8 cellular contexts compared by ENCODE assay signal in genomic region chr4:154618708-154619315, GRCh38. TPM values are rescaled to one million over a fixed set of nuclear protein-coding genes. Genes with fewer than 3 reads are reported as not detected.
A peak's percentile ranks its signal among the peaks of the same experiment; 100 is the strongest.
DNase-seq lines count a peak whose midpoint lies in the region; ATAC-seq and TF ChIP-seq lines count a peak whose summit lies in the region.

No MANE protein-coding gene starts in this region.

- POLR2A ChIA-PET in IMR-90 (lab: Charles Lee; ENCODE audit: unreplicated experiment): interaction anchor here (0.6 kb wide), 2 partner anchors 8 to 121 kb away, joined by 4 to 8 read pairs; no protein-coding TSS in a partner anchor

- no CpG with 5 or more reads among the region's 4 CpGs for WGBS in IMR-90 (ENCODE audit: extremely low coverage in 2 of 2, insufficient read length in 1 of 2), 2 experiments

- H3K23ac ChIP-seq in IMR-90 (ENCODE audit: low read depth, low read length): no peak overlapping the region

- peak; percentile 70 for ATAC-seq in GM21737 (IDR thresholded peaks at IDR 0.05; ENCODE audit: unreplicated experiment)
- peak; percentile 79 for ATAC-seq in IMR-90 (ENCODE audit: low read depth)
- peak; percentile 60 for ATAC-seq in T-helper 17 cell

- H3K4me3 Mint-ChIP-seq in T-helper 17 cell (no peak overlapping the region), brain (no peak overlapping the region)

- H3K27me3 ChIP-seq in IMR-90 (ENCODE audit: control insufficient read depth, insufficient read depth, low read length): no peaks in the 10 kb centered on the region

- H3K4ac ChIP-seq in IMR-90 (ENCODE audit: low read depth, low read length): no peak overlapping the region

- H3K18ac ChIP-seq in IMR-90 (ENCODE audit: low read depth, low read length): no peak overlapping the region

- no peaks in the 10 kb centered on the region for H3K36me3 Mint-ChIP-seq in T-helper 17 cell (ENCODE audit: low read depth)
- H3K36me3 Mint-ChIP-seq in brain: no peaks in the 10 kb centered on the region

- DNase-seq in NCI-H146 (lab: John Stamatoyannopoulos, UW) (peak; percentile 7), NCI-H146 treated with DMSO at 0.1 percent for 48 hours (lab: John Stamatoyannopoulos, UW; ENCODE audit: unreplicated experiment) (no peak), IMR-90 (peak; percentile 30), T-helper 17 cell (no peak), islet precursor cell (peak; percentile 75)
- peak; percentile 52 for DNase-seq in stimulated activated CD4-positive, alpha-beta T cell treated with anti-CD3 and anti-CD28 coated beads, Interleukin-4, amount 100 ng/mL, for 24 hours

- H2BK5ac ChIP-seq in IMR-90 (ENCODE audit: low read depth, low read length, poor library complexity, severe bottlenecking): no peak overlapping the region

- intact Hi-C loops in IMR-90 (cut with micrococcal nuclease): loop anchor here (1.0 kb wide), 2 partner anchors 60 to 67 kb away; no protein-coding TSS in a partner anchor

- H3K36me3 ChIP-seq in IMR-90 (ENCODE audit: control insufficient read depth, insufficient read depth, low read length): no peaks in the 10 kb centered on the region

- H4K8ac ChIP-seq in IMR-90 (ENCODE audit: low read depth in 2 of 2, low read length in 2 of 2): no peak overlapping the region

- no peak overlapping the region for H3K4me3 ChIP-seq in IMR-90 (ENCODE audit: insufficient read depth, low read depth, low read length)

- peaks cover 21% of the 10 kb centered on the region for H3K27me3 Mint-ChIP-seq in T-helper 17 cell
- H3K27me3 Mint-ChIP-seq in brain: peaks cover 9% of the 10 kb centered on the region

- CTCF ChIA-PET in IMR-90 (lab: Yijun Ruan, JAX): interaction anchor here (1.0 to 2.5 kb wide), 11 partner anchors 9 to 69 kb away, joined by 3 to 21 read pairs (median 5); partner anchors contain the start of genes FGB and PLRG1

- no peak overlapping the region for H2BK15ac ChIP-seq in IMR-90 (ENCODE audit: low read depth, low read length)

- no peak overlapping the region for H2AK5ac ChIP-seq in IMR-90 (ENCODE audit: low read depth, low read length)

- H3K14ac ChIP-seq in IMR-90 (replicated peaks; ENCODE audit: low read depth, low read length): no peak overlapping the region

- H4K20me1 ChIP-seq in IMR-90 (ENCODE audit: insufficient read depth, low read length): no peaks in the 10 kb centered on the region

- peak; percentile 56 for TF ChIP-seq RAD21 in IMR-90 (IDR thresholded peaks at IDR 0.05; ENCODE audit: low read length)

- H3K4me1 ChIP-seq in IMR-90 (ENCODE audit: control insufficient read depth, insufficient read depth, low read length): no peaks in the 10 kb centered on the region

- H3K27ac ChIP-seq in IMR-90 (ENCODE audit: insufficient read depth, low read length): no peak overlapping the region

- dilution Hi-C loops in IMR-90 (cut with HindIII; ENCODE audit: low sequenced_read_pairs, unreplicated experiment): no loop called here

- no peak overlapping the region for H4K5ac ChIP-seq in IMR-90 (ENCODE audit: low read depth, low read length)

- no peaks in the 10 kb centered on the region for H3K79me1 ChIP-seq in IMR-90 (ENCODE audit: low read depth in 1 of 2, low read length in 2 of 2)

- H4K91ac ChIP-seq in IMR-90 (ENCODE audit: insufficient read depth, low read depth, low read length): no peak overlapping the region

- H2AFZ ChIP-seq in IMR-90 (replicated peaks; ENCODE audit: low read length, poor library complexity): no peak overlapping the region

- H2AK9ac ChIP-seq in IMR-90 (replicated peaks; ENCODE audit: low read depth, low read length, poor library complexity): no peak overlapping the region

- in situ Hi-C loops in IMR-90 (cut with MboI; ENCODE audit: low sequenced_read_pairs): loop anchor here (5.0 kb wide), 1 partner anchor 67 kb away; the partner anchor contains the start of gene PLRG1

- H3K56ac ChIP-seq in IMR-90 (ENCODE audit: extremely low read depth, insufficient read depth, low read length): no peak overlapping the region

- peaks cover 8% of the 10 kb centered on the region for H3K4me1 Mint-ChIP-seq in T-helper 17 cell
- H3K4me1 Mint-ChIP-seq in brain: no peaks in the 10 kb centered on the region

- no peaks in the 10 kb centered on the region for H3K9me3 Mint-ChIP-seq in brain

- H2BK120ac ChIP-seq in IMR-90 (ENCODE audit: low read depth, low read length): no peak overlapping the region

- H3K9ac ChIP-seq in IMR-90 (ENCODE audit: low read depth, low read length): no peak overlapping the region

- no peak overlapping the region for H2BK20ac ChIP-seq in IMR-90 (ENCODE audit: low read depth, low read length)

- TF ChIP-seq POLR2A in IMR-90 (IDR thresholded peaks at IDR 0.05; ENCODE audit: low read depth, low read length): no peak

- TF ChIP-seq CTCF in IMR-90 (conservative IDR thresholded peaks at IDR 0.05; ENCODE audit: low read depth, low read length) (peak; percentile 68), brain (conservative IDR thresholded peaks at IDR 0.05) (peak; percentile 83 to 86)

- no peaks in the 10 kb centered on the region for H3K9me3 ChIP-seq in IMR-90 (ENCODE audit: control insufficient read depth, insufficient read depth, low read length)
- no peaks in the 10 kb centered on the region for H3K9me3 ChIP-seq in T-helper 17 cell (ENCODE audit: control insufficient read depth, low read length, poor library complexity, severe bottlenecking)

- H3K9me1 ChIP-seq in IMR-90 (ENCODE audit: insufficient read depth, low read length): no peaks in the 10 kb centered on the region

- BruUV-seq in IMR-90 (replicated peaks; lab: Mats Ljungman, UMichigan): no TSS peak

- H3K27ac Mint-ChIP-seq in T-helper 17 cell (no peak overlapping the region), brain (no peak overlapping the region)

- H3K4me2 ChIP-seq in IMR-90 (ENCODE audit: low read depth, low read length): no peak overlapping the region

TF ChIP-seq in IMR-90, 13 proteins besides CTCF, POLR2A, EP300 and RAD21:
- TF ChIP-seq CHD1 (IDR thresholded peaks at IDR 0.05; ENCODE audit: low read depth, low read length) (no peak), FOS (IDR thresholded peaks at IDR 0.05; ENCODE audit: low read depth, low read length) (no peak), SMC3 (IDR thresholded peaks at IDR 0.05; ENCODE audit: low read depth, low read length) (peak; percentile 62)

RNA-seq across cellular contexts. Expression of gene FGG, which starts 6.4 kb away (rescaled TPM):
- not detected in 2 replicates for total RNA-seq in IMR-90 (2012; rRNA removed)
- not detected in 2 replicates for polyA plus RNA-seq in IMR-90 (2012; rRNA removed)
- not detected in 2 replicates for polyA plus RNA-seq in IMR-90 (2012; cell fraction: cytosol; rRNA removed)
- polyA plus RNA-seq in IMR-90 (2012; cell fraction: nucleus; rRNA removed; ENCODE audit: low replicate concordance): not detected in 2 replicates
- total RNA-seq in T-helper 17 cell: not detected
- 2.1 TPM for polyA plus RNA-seq in brain (ENCODE audit: insufficient read depth, low read depth, low replicate concordance)

RNA-seq across cellular contexts. Expression of gene FGA, which starts 28.3 kb away (rescaled TPM):
- total RNA-seq in IMR-90 (2012; rRNA removed) (not detected in 2 replicates), T-helper 17 cell (not detected)
- polyA plus RNA-seq in IMR-90 (2012; rRNA removed) (not detected in 2 replicates), brain (ENCODE audit: insufficient read depth, low read depth, low replicate concordance) (1.9 TPM)
- not detected in 2 replicates for polyA plus RNA-seq in IMR-90 (2012; cell fraction: cytosol; rRNA removed)
- not detected in 2 replicates for polyA plus RNA-seq in IMR-90 (2012; cell fraction: nucleus; rRNA removed; ENCODE audit: low replicate concordance)

RNA-seq across cellular contexts. Expression of gene FGB, which starts 56.0 kb away (rescaled TPM):
- not detected in 2 replicates for total RNA-seq in IMR-90 (2012; rRNA removed)
- polyA plus RNA-seq in IMR-90 (2012; rRNA removed): not detected in 2 replicates
- not detected in 2 replicates for polyA plus RNA-seq in IMR-90 (2012; cell fraction: cytosol; rRNA removed)
- polyA plus RNA-seq in IMR-90 (2012; cell fraction: nucleus; rRNA removed; ENCODE audit: low replicate concordance): not detected in 2 replicates
- not detected for total RNA-seq in T-helper 17 cell
- 2.1 TPM for polyA plus RNA-seq in brain (ENCODE audit: insufficient read depth, low read depth, low replicate concordance)

Comparison
In these comparisons a context has a peak if more than half of its experiments do, and no peak if none do; other contexts are left out.
1. DNase-seq: peak in NCI-H146 (single experiment), IMR-90 (single experiment), islet precursor cell (single experiment) and stimulated activated CD4-positive, alpha-beta T cell treated with anti-CD3 and anti-CD28 coated beads, Interleukin-4, amount 100 ng/mL, for 24 hours (single experiment); none in NCI-H146 treated with DMSO at 0.1 percent for 48 hours (single experiment) and T-helper 17 cell (0 of 3).
2. Peak in every context shown above with its lines, with median percentiles within 50 percentile points of each other: ATAC-seq.